Comparison of ENCODE assay signal across 11 cellular contexts in genomic region chr20:62550087-62550565, GRCh38.
DNase-seq lines count a peak whose midpoint lies in the region; ATAC-seq and TF ChIP-seq lines count a peak whose summit lies in the region.
"Had no signal": no experiment of that assay in that cellular context is flagged by ENCODE, and none has a peak within 500 bp of the region (broad histone marks: within the 10 kb centered on the region; RNA-seq: fewer than 3 reads in every experiment).

No MANE protein-coding gene starts in this region.

- intact Hi-C loops in left colon (cut with DNase I, micrococcal nuclease) (no loop called here), gastrocnemius medialis (cut with DNase I; ENCODE audit: low total_unique reads) (loop anchor here (2.0 kb wide), 2 partner anchors 13 to 53 kb away; no protein-coding TSS in a partner anchor)

- H3K36me3 ChIP-seq in BLaER1 (no peaks in the 10 kb centered on the region), gastrocnemius medialis (no peaks in the 10 kb centered on the region)

- in situ Hi-C loops in gastrocnemius medialis (cut with MboI; ENCODE audit: low sequenced_read_pairs in 4 of 4) = no loop called here

- H3K9ac ChIP-seq in BLaER1 = no peak overlapping the region

- H3K27me3 ChIP-seq in BLaER1 (peaks cover 76% of the 10 kb centered on the region), gastrocnemius medialis (no peaks in the 10 kb centered on the region)

- H3K4me1 ChIP-seq in BLaER1 = peaks cover 52% of the 10 kb centered on the region
- H3K4me1 ChIP-seq in gastrocnemius medialis = peaks cover 34 to 66% of the 10 kb centered on the region in 2 donors

- H3K27ac Mint-ChIP-seq in central memory CD8-positive, alpha-beta T cell (ENCODE audit: low read depth) = peak overlapping the region; percentile 90

- H3K4me3 Mint-ChIP-seq in central memory CD8-positive, alpha-beta T cell = peak overlapping the region; percentile 67

- ATAC-seq in central memory CD8-positive, alpha-beta T cell (replicated peaks; ENCODE audit: extremely low read depth, poor library complexity, severe bottlenecking) = no peak
- ATAC-seq in left colon = peak; percentile 23
- ATAC-seq in gastrocnemius medialis = peak; percentile 37 to 55
- ATAC-seq in GM21423 (IDR thresholded peaks at IDR 0.05; ENCODE audit: unreplicated experiment) = no peak

- H3K9me3 ChIP-seq in BLaER1 (0 out of 2 replicates have a peak, but pooled peaks cover under 1% of the 10 kb centered on the region), gastrocnemius medialis (no peaks in the 10 kb centered on the region)

- peaks cover 42% of the 10 kb centered on the region for H4K20me1 ChIP-seq in BLaER1

- no peak for TF ChIP-seq CTCF in gastrocnemius medialis (IDR thresholded peaks at IDR 0.05 in 4 of 5, conservative IDR thresholded peaks at IDR 0.05 in 1 of 5)

- H3K36me3 Mint-ChIP-seq in central memory CD8-positive, alpha-beta T cell (ENCODE audit: insufficient read depth) = peaks cover 11% of the 10 kb centered on the region
- H3K36me3 Mint-ChIP-seq: immature natural killer cell had no signal

- H3K4me3 ChIP-seq in BLaER1 = no peak overlapping the region
- H3K4me3 ChIP-seq in gastrocnemius medialis = peak overlapping the region; percentile 50 to 81 (median 70)

- H3K4me2 ChIP-seq in BLaER1 = peak overlapping the region; percentile 76

- H3K4me1 Mint-ChIP-seq in central memory CD8-positive, alpha-beta T cell = peaks cover 7% of the 10 kb centered on the region

- H3K27me3 Mint-ChIP-seq in central memory CD8-positive, alpha-beta T cell = peaks cover 47% of the 10 kb centered on the region

- peak; percentile 46 to 64 for TF ChIP-seq POLR2A in gastrocnemius medialis (IDR thresholded peaks at IDR 0.05)

- H3K9me3 Mint-ChIP-seq in central memory CD8-positive, alpha-beta T cell = no peaks in the 10 kb centered on the region
- H3K9me3 Mint-ChIP-seq: immature natural killer cell had no signal

- no peak for DNase-seq in central memory CD8-positive, alpha-beta T cell (ENCODE audit: low spot score in 2 of 2)
- DNase-seq in left colon (peak; percentile 15 to 34), gastrocnemius medialis (peak; percentile 71 to 92), activated gamma-delta T cell (lab: John Stamatoyannopoulos, UW) (no peak), SW 1271 (lab: John Stamatoyannopoulos, UW) (no peak), LoVo (ENCODE audit: low spot score) (no peak)
- DNase-seq: RPMI8226 had no signal

- H3K27ac ChIP-seq in BLaER1 (no peak overlapping the region), gastrocnemius medialis (peak overlapping the region; percentile 91 to 100 (median 98))
- H3K27ac ChIP-seq: HL-60 had no signal

Comparison
In these comparisons a context has a peak if more than half of its experiments do, and no peak if none do; other contexts are left out.
1. ATAC-seq: peak in left colon (single experiment) and gastrocnemius medialis (2 of 2); none in central memory CD8-positive, alpha-beta T cell (single experiment) and GM21423 (single experiment).
2. DNase-seq: peak in left colon (2 of 2) and gastrocnemius medialis (2 of 2); none in central memory CD8-positive, alpha-beta T cell (0 of 2), activated gamma-delta T cell (single experiment), SW 1271 (0 of 2) and LoVo (single experiment).